ENCODE assay signal across 8 cellular contexts in the genomic region with DNA sequence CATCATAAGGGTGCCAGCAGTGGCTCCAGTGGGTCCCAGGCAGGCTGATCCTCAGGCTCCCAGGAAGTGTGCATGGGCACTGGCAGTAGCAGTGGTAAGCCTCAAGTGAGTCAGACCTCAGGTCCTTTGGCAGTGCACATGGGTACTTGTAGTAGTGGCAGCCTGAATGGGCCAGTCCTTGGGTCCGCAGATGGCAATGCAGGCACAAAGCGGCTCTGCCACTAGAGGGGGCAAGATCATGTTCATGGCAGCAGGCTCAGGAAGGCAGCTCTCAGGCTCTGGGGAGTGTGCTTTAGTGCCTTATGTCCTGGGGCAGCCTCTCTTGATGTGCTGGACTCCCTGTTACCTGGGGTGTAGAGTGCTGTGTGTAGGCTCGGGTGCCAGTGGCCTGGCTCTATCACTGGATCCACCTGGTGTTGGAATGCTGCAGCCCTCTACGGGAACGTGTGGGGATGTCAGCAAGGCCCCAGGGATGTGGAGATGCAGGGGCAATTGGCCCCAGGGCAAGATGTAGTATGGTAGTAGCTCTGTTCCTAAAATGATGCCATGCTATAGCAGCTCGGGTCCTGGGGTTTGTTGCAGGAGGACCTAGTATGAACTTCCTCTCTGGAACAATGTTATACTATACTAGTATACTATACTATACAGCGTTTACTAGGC. TPM values are rescaled to one million over a fixed set of nuclear protein-coding genes. Genes with fewer than 3 reads are reported as not detected.
DNase-seq lines count a peak whose midpoint lies in the region; ATAC-seq and TF ChIP-seq lines count a peak whose summit lies in the region.

No MANE protein-coding gene starts in this region.

- H3K27ac Mint-ChIP-seq in nephron, result no peak overlapping the region

- no peak overlapping the region for H3K4me3 Mint-ChIP-seq in nephron

- no peak overlapping the region for H3K27ac ChIP-seq in epithelial cell of prostate
- no peak overlapping the region for H3K27ac ChIP-seq in upper lobe of left lung

- 78 to 87% methylated on average over 5 to 7 of the region's 7 CpGs for WGBS in upper lobe of left lung, 2 donors

- no peak for TF ChIP-seq EP300 in upper lobe of left lung (IDR thresholded peaks at IDR 0.05)

- no peaks in the 10 kb centered on the region for H3K36me3 ChIP-seq in BE2C
- H3K36me3 ChIP-seq in upper lobe of left lung, result peaks cover 0 to 8% (median 0%) of the 10 kb centered on the region in 4 donors

- no peaks in the 10 kb centered on the region for H3K9me3 Mint-ChIP-seq in nephron

- H3K27me3 ChIP-seq in BE2C (no peaks in the 10 kb centered on the region), upper lobe of left lung (no peaks in the 10 kb centered on the region)

- H3K4me1 Mint-ChIP-seq in nephron, result no peaks in the 10 kb centered on the region

- TF ChIP-seq POLR2A in upper lobe of left lung (IDR thresholded peaks at IDR 0.05), result no peak

- H3K4me3 ChIP-seq in BE2C (ENCODE audit: low read depth, low read length) (no peak overlapping the region), upper lobe of left lung (no peak overlapping the region)

- H3K9me3 ChIP-seq in BE2C (no peaks in the 10 kb centered on the region), upper lobe of left lung (no peaks in the 10 kb centered on the region)

- no peaks in the 10 kb centered on the region for H3K27me3 Mint-ChIP-seq in nephron (ENCODE audit: low read depth)

- peak; percentile 66 to 87 for ATAC-seq in upper lobe of left lung (ENCODE audit: low FRiP score in 2 of 2)

- H3K4me1 ChIP-seq in BE2C, result no peaks in the 10 kb centered on the region
- no peaks in the 10 kb centered on the region for H3K4me1 ChIP-seq in upper lobe of left lung

- TF ChIP-seq CTCF in BE2C (IDR thresholded peaks at IDR 0.05; ENCODE audit: low read depth, low read length) (peak; percentile 82), nephron (IDR thresholded peaks at IDR 0.05; ENCODE audit: unreplicated experiment in 3 of 3) (peak; percentile 18 to 38 (median 23)), upper lobe of left lung (IDR thresholded peaks at IDR 0.05) (peak; percentile 41 to 74 (median 56))

- DNase-seq in BE2C (peak; percentile 79), GOT3 (lab: John Stamatoyannopoulos, UW) (peak; percentile 29), NCI-H748 (lab: John Stamatoyannopoulos, UW; ENCODE audit: unreplicated experiment) (peak; percentile 54), epithelial cell of prostate (ENCODE audit: low read depth, low spot score) (peak; percentile 39), upper lobe of left lung (peak in 1 of 2 donors; percentile 91), NCI-H2107 (lab: John Stamatoyannopoulos, UW) (no peak)
- peak; percentile 75 to 80 for DNase-seq in activated CD4-positive, alpha-beta T cell treated with anti-CD3 and anti-CD28 coated beads, Interleukin-2, amount 50 U/mL, for 48 hours

- H3K36me3 Mint-ChIP-seq in nephron (ENCODE audit: low read depth), result peaks cover 18% of the 10 kb centered on the region

RNA-seq across cellular contexts. Expression of a gene that starts 11.0 kb away (rescaled TPM):
- 1.2 TPM for polyA plus RNA-seq in BE2C (2012; ENCODE audit: insufficient read depth, insufficient read length, low read depth)
- 10 to 100 TPM in 5 of 6 donors, 1 to 10 TPM in 1; 8.5 to 28.6 (median 15.9) TPM for total RNA-seq in upper lobe of left lung

RNA-seq across cellular contexts. Expression of a gene that starts 31.4 kb away (rescaled TPM):
- polyA plus RNA-seq in BE2C (2012; ENCODE audit: insufficient read depth, insufficient read length, low read depth), result 10.5 TPM
- 10 to 100 TPM in 4 of 6 donors, 1 to 10 TPM in 2; 7.3 to 13.8 (median 11.6) TPM for total RNA-seq in upper lobe of left lung

RNA-seq across cellular contexts. Expression of a gene that starts 31.5 kb away (rescaled TPM):
- 0.76 TPM for polyA plus RNA-seq in BE2C (2012; ENCODE audit: insufficient read depth, insufficient read length, low read depth)
- total RNA-seq in upper lobe of left lung, result 10 to 100 TPM in 1 of 6 donors, 1 to 10 TPM in 5; 2.1 to 12.7 (median 3.0) TPM

RNA-seq across cellular contexts. Expression of a gene that starts 33.2 kb away (rescaled TPM):
- polyA plus RNA-seq in BE2C (2012; ENCODE audit: insufficient read depth, insufficient read length, low read depth), result 43.0 TPM
- total RNA-seq in upper lobe of left lung, result 10 to 100 TPM; 34.1 to 62.0 (median 41.2) TPM

Comparison
In these comparisons a context has a peak if more than half of its experiments do, and no peak if none do; other contexts are left out.
1. CTCF ChIP-seq: peak in every context shown above with its lines; median percentile 82 in BE2C; 56 in upper lobe of left lung; 23 in nephron.